ENCODE assay signal across 11 cellular contexts in the genomic region with DNA sequence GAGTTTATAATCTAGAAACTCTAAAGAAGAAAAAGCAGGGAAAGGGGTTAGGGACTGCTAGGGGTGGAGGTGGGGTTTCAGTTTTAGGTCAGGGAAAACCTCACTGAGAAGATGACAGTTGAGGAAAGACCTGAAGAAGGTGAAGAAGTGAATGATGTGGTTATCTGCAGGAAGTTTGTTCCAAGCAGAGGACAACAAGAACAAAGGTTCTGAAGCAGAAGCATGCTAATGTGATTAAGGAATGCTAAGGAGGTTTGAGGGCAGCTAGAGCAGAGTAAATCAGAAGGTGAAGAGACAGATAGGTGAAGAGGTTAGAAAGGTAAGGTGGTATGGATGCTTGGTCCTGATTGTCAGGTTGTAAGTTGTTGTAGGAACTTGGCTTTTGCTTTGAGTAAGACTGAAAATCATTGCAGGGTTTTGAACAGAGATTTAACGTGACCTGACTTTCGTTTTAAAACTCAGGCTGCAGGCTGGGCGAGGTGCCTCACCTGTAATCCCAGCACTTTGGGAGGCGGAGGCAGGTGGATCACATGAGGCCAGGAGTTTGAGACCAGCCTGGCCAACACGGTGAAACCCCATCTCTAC.
DNase-seq lines count a peak whose midpoint lies in the region; ATAC-seq and TF ChIP-seq lines count a peak whose summit lies in the region.
"Had no signal": no experiment of that assay in that cellular context is flagged by ENCODE, and none has a peak within 500 bp of the region (broad histone marks: within the 10 kb centered on the region; RNA-seq: fewer than 3 reads in every experiment).

No MANE protein-coding gene starts in this region.

- H3K9ac ChIP-seq in MM.1S (ENCODE audit: low read length), result no peak overlapping the region

- no peak overlapping the region for H3K4me3 ChIP-seq in MM.1S (ENCODE audit: low read length)
- H3K4me3 ChIP-seq: thoracic aorta had no signal

- H3K27me3 ChIP-seq in MM.1S (replicated peaks; ENCODE audit: insufficient read depth, low read length), result no peaks in the 10 kb centered on the region

- ATAC-seq in GM18498 (IDR thresholded peaks at IDR 0.05; ENCODE audit: unreplicated experiment), result peak; percentile 56
- peak; percentile 39 for ATAC-seq in GM21423 (IDR thresholded peaks at IDR 0.05; ENCODE audit: unreplicated experiment)
- ATAC-seq in memory B cell (ENCODE audit: low read depth), result no peak

- DNase-seq in memory B cell (ENCODE audit: low spot score in 2 of 2) (no peak), NCI-H1105 treated with DMSO at 0.1 percent for 48 hours (lab: John Stamatoyannopoulos, UW) (no peak), MM.1S (no peak), DMS 273 (lab: John Stamatoyannopoulos, UW; ENCODE audit: unreplicated experiment) (no peak)
- DNase-seq: GDM1, KG1, naive B cell had no signal

- H3K27ac ChIP-seq in KOPT-K1 (ENCODE audit: low read depth, low read length, poor library complexity, severe bottlenecking), result peak overlapping the region; percentile 33
- H3K27ac ChIP-seq in MM.1S (ENCODE audit: low read length), result no peak overlapping the region
- H3K27ac ChIP-seq: thoracic aorta had no signal

- H3F3A ChIP-seq in MM.1S (ENCODE audit: insufficient read depth, low read length), result no peaks in the 10 kb centered on the region

- 0 out of 2 replicates have a peak, but pooled peaks cover 4% of the 10 kb centered on the region for H3K36me3 ChIP-seq in KOPT-K1 (ENCODE audit: insufficient read depth, low read length)
- H3K36me3 ChIP-seq in MM.1S (replicated peaks; ENCODE audit: insufficient read depth, low read length), result no peaks in the 10 kb centered on the region
- H3K36me3 ChIP-seq: thoracic aorta had no signal

- peaks cover 6% of the 10 kb centered on the region for H3K36me3 Mint-ChIP-seq in memory B cell
- H3K36me3 Mint-ChIP-seq: naive B cell had no signal

- no peak overlapping the region for H3K27ac Mint-ChIP-seq in memory B cell

- H3K4me2 ChIP-seq in MM.1S (ENCODE audit: low read depth, low read length), result no peak overlapping the region

- no peaks in the 10 kb centered on the region for H3K9me3 ChIP-seq in KOPT-K1 (ENCODE audit: insufficient read depth, low read length, poor library complexity, severe bottlenecking)
- no peaks in the 10 kb centered on the region for H3K9me3 ChIP-seq in MM.1S (replicated peaks; ENCODE audit: insufficient read depth, low read length)
- H3K9me3 ChIP-seq: thoracic aorta had no signal

- no peaks in the 10 kb centered on the region for H3K9me2 ChIP-seq in MM.1S (replicated peaks; ENCODE audit: insufficient read depth, low read length)

- H3K4me1 ChIP-seq in MM.1S (ENCODE audit: low read length), result no peaks in the 10 kb centered on the region

- H3K27me3 Mint-ChIP-seq in memory B cell, result no peaks in the 10 kb centered on the region
- H3K27me3 Mint-ChIP-seq: naive B cell had no signal

- H3K9me3 Mint-ChIP-seq in memory B cell, result no peaks in the 10 kb centered on the region
- H3K9me3 Mint-ChIP-seq: naive B cell had no signal

- H2AFZ ChIP-seq in MM.1S (ENCODE audit: low read length), result no peak overlapping the region

- no peak for TF ChIP-seq CTCF in MM.1S (IDR thresholded peaks at IDR 0.05; ENCODE audit: low read length)

- peaks cover 96% of the 10 kb centered on the region for H3K79me2 ChIP-seq in MM.1S (ENCODE audit: low read length)

- H4K20me1 ChIP-seq in MM.1S (ENCODE audit: insufficient read depth, low read length), result no peaks in the 10 kb centered on the region; the same call in 1 of the 2 replicates

- peak overlapping the region; percentile 25 for H3K4me3 Mint-ChIP-seq in memory B cell

- H3K4me1 Mint-ChIP-seq in memory B cell, result peaks cover 42% of the 10 kb centered on the region
